In genomic region chr10:69456880-69457693, GRCh38 we compare ENCODE assay signal across 1 cellular context.
TF ChIP-seq lines count a peak whose summit lies in the region.

No MANE protein-coding gene starts in this region.

TF ChIP-seq in SK-N-SH, 30 proteins besides CTCF, POLR2A, EP300 and RAD21:
- TF ChIP-seq YY1 (IDR thresholded peaks at IDR 0.05; ENCODE audit: low read depth) (no peak), TAF1 (IDR thresholded peaks at IDR 0.05; ENCODE audit: borderline replicate concordance, low read depth, low read length) (no peak), IRF3 (IDR thresholded peaks at IDR 0.05; ENCODE audit: low read depth, low read length) (no peak), NFIC (IDR thresholded peaks at IDR 0.05; ENCODE audit: borderline replicate concordance) (no peak), GABPA (IDR thresholded peaks at IDR 0.05; ENCODE audit: low read depth) (no peak), ELF1 (IDR thresholded peaks at IDR 0.05) (no peak), RFX5 (IDR thresholded peaks at IDR 0.05; ENCODE audit: low read length) (no peak), PBX3 (IDR thresholded peaks at IDR 0.05) (no peak), TCF12 (IDR thresholded peaks at IDR 0.05) (no peak), POLR2AphosphoS5 (IDR thresholded peaks at IDR 0.05; ENCODE audit: low read depth, low read length) (no peak), SMC3 (IDR thresholded peaks at IDR 0.05; ENCODE audit: low read depth, low read length) (no peak), RCOR1 (IDR thresholded peaks at IDR 0.05; ENCODE audit: low read length) (no peak), JUND (IDR thresholded peaks at IDR 0.05) (no peak), MAX (IDR thresholded peaks at IDR 0.05; ENCODE audit: low read depth) (no peak), RXRA (IDR thresholded peaks at IDR 0.05; ENCODE audit: borderline replicate concordance, low read depth) (no peak), SIN3A (IDR thresholded peaks at IDR 0.05; ENCODE audit: borderline replicate concordance, low read depth, low read length) (no peak)
- TF ChIP-seq, protein P1, sequence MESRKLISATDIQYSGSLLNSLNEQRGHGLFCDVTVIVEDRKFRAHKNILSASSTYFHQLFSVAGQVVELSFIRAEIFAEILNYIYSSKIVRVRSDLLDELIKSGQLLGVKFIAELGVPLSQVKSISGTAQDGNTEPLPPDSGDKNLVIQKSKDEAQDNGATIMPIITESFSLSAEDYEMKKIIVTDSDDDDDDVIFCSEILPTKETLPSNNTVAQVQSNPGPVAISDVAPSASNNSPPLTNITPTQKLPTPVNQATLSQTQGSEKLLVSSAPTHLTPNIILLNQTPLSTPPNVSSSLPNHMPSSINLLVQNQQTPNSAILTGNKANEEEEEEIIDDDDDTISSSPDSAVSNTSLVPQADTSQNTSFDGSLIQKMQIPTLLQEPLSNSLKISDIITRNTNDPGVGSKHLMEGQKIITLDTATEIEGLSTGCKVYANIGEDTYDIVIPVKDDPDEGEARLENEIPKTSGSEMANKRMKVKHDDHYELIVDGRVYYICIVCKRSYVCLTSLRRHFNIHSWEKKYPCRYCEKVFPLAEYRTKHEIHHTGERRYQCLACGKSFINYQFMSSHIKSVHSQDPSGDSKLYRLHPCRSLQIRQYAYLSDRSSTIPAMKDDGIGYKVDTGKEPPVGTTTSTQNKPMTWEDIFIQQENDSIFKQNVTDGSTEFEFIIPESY (IDR thresholded peaks at IDR 0.05; ENCODE audit: borderline replicate concordance, low read depth) = no peak
